Comparison of ENCODE assay signal across 29 cellular contexts in genomic region chr16:61998460-61998859, GRCh38. TPM values are rescaled to one million over a fixed set of nuclear protein-coding genes. Genes with fewer than 3 reads are reported as not detected.
DNase-seq lines count a peak whose midpoint lies in the region; ATAC-seq, FAIRE-seq and TF ChIP-seq lines count a peak whose summit lies in the region.
"Had no signal": no experiment of that assay in that cellular context is flagged by ENCODE, and none has a peak within 500 bp of the region (broad histone marks: within the 10 kb centered on the region; RNA-seq: fewer than 3 reads in every experiment).

No MANE protein-coding gene starts in this region.

- no peaks in the 10 kb centered on the region for H3K79me2 ChIP-seq in HepG2 (ENCODE audit: insufficient read depth, low read length)

- TF ChIP-seq EP300 in HepG2 (IDR thresholded peaks at IDR 0.05; ENCODE audit: low read depth in 2 of 2, low read length in 2 of 2) (no peak), HepG2 (CRISPR knock-in tag; IDR thresholded peaks at IDR 0.05; ENCODE audit: borderline replicate concordance) (no peak)

- no peak for TF ChIP-seq CTCF in HepG2 (CRISPR knock-in tag; IDR thresholded peaks at IDR 0.05)
- TF ChIP-seq CTCF in right lobe of liver (IDR thresholded peaks at IDR 0.05), result no peak

- DNase-seq in DMS53 (lab: John Stamatoyannopoulos, UW), result peak; percentile 8
- DNase-seq in DMS53 treated with DMSO at 0.1 percent for 48 hours (lab: John Stamatoyannopoulos, UW; ENCODE audit: unreplicated experiment), result no peak
- DNase-seq in HepG2 (ENCODE audit: low spot score), result no peak
- DNase-seq in right lobe of liver, result no peak
- DNase-seq in NCI-H69 (lab: John Stamatoyannopoulos, UW), result peak; percentile 53
- no peak for DNase-seq in HT-29 (ENCODE audit: low spot score)
- no peak for DNase-seq in middle frontal gyrus (ENCODE audit: extremely low spot score, low spot score)
- DNase-seq: ACHN; BE2C; C1 segment of cervical spinal cord; CD4-positive, alpha-beta memory T cell; CD4-positive, CD25-positive, alpha-beta regulatory T cell; CD8-positive, alpha-beta memory T cell; COR-L47; DMS 273 treated with DMSO at 0.1 percent for 48 hours; DMS153; DMS79; DND-41; EL; GDM1 had no signal

- H3K4me2 ChIP-seq in HepG2 (ENCODE audit: low read depth, low read length), result no peak overlapping the region
- H3K4me2 ChIP-seq: BLaER1 had no signal

- BruUV-seq in HepG2 (replicated peaks; lab: Mats Ljungman, UMichigan), result no TSS peak

- POLR2A ChIA-PET in HepG2 (lab: Yijun Ruan, JAX), result no interaction called here

- H4K20me1 ChIP-seq in HepG2 (ENCODE audit: insufficient read depth, low read length), result no peaks in the 10 kb centered on the region
- H4K20me1 ChIP-seq: BLaER1 had no signal

- ATAC-seq in HepG2 (no peak), right lobe of liver (no peak)
- ATAC-seq: GM12878 had no signal

- intact Hi-C loops in HepG2 (cut with micrococcal nuclease; ENCODE audit: unreplicated experiment), result no loop called here
- intact Hi-C loops in right lobe of liver (cut with DNase I), result no loop called here

- no peak overlapping the region for H3K9ac ChIP-seq in HepG2 (ENCODE audit: insufficient read depth, low read depth, low read length)
- H3K9ac ChIP-seq: BLaER1 had no signal

- H3K4me3 ChIP-seq in HepG2 (replicated peaks in 1 of 3; ENCODE audit: insufficient read depth in 1 of 3, low read depth in 2 of 3, low read length in 3 of 3), result no peak overlapping the region
- no peak overlapping the region for H3K4me3 ChIP-seq in right lobe of liver
- H3K4me3 ChIP-seq: BLaER1, GM12878 had no signal

- CTCF ChIA-PET in HepG2 (lab: Yijun Ruan, JAX; ENCODE audit: low intra/inter-chr PET ratio, low total read pairs), result no interaction called here

- H3K9me3 ChIP-seq in HepG2 (ENCODE audit: low read length), result no peaks in the 10 kb centered on the region
- no peaks in the 10 kb centered on the region for H3K9me3 ChIP-seq in right lobe of liver
- H3K9me3 ChIP-seq: BE2C, BLaER1 had no signal

- H3K27ac ChIP-seq in HepG2 (ENCODE audit: extremely low read length, insufficient read depth, low read length) (no peak overlapping the region), right lobe of liver (no peak overlapping the region)
- H3K27ac ChIP-seq: 22Rv1, BLaER1 had no signal

- no peak for FAIRE-seq in HepG2 (lab: Jason Lieb, UNC)
- FAIRE-seq: GM12878, GM12892, GM18507 had no signal

- WGBS in HepG2 (ENCODE audit: low lambda C conversion rate), result 0% methylated on average over 2 of the region's 2 CpGs
- 37% methylated on average over 2 of the region's 2 CpGs for WGBS in right lobe of liver (ENCODE audit: insufficient coverage, low coverage, low lambda C conversion rate, missing lambda C conversion rate)

- no peaks in the 10 kb centered on the region; a peak in 1 of 5 replicates for H3K36me3 ChIP-seq in HepG2 (replicated peaks in 1 of 2; ENCODE audit: control insufficient read depth in 1 of 2, insufficient read depth in 2 of 2, low read length in 2 of 2)
- H3K36me3 ChIP-seq in right lobe of liver, result no peaks in the 10 kb centered on the region
- H3K36me3 ChIP-seq: BE2C, BLaER1 had no signal

- H3K4me1 ChIP-seq in HepG2 (ENCODE audit: insufficient read depth, low read length) (no peaks in the 10 kb centered on the region), right lobe of liver (no peaks in the 10 kb centered on the region)
- H3K4me1 ChIP-seq: BE2C, BLaER1 had no signal

- no peak for TF ChIP-seq RAD21 in HepG2 (CRISPR knock-in tag; IDR thresholded peaks at IDR 0.05)

- no peak overlapping the region for H2AFZ ChIP-seq in HepG2 (ENCODE audit: low read length)

- no peak for TF ChIP-seq POLR2A in HepG2 (IDR thresholded peaks at IDR 0.05; ENCODE audit: insufficient read depth in 1 of 2, low read depth in 2 of 2, low read length in 2 of 2)
- no peak for TF ChIP-seq POLR2A in right lobe of liver (IDR thresholded peaks at IDR 0.05)

- H3K27me3 ChIP-seq in HepG2 (ENCODE audit: control insufficient read depth in 1 of 2, insufficient read depth in 2 of 2, low read length in 2 of 2), result no peaks in the 10 kb centered on the region
- H3K27me3 ChIP-seq in right lobe of liver, result no peaks in the 10 kb centered on the region
- H3K27me3 ChIP-seq: BE2C, BLaER1 had no signal

- in situ Hi-C loops in HepG2 (cut with HindIII; ENCODE audit: extremely low pct_ligation_motif_present, low pct_unique_long_range_greater_than_20kb), result no loop called here

TF ChIP-seq in HepG2, 621 proteins besides CTCF, POLR2A, EP300 and RAD21:
- TF ChIP-seq ZKSCAN5 (CRISPR knock-in tag; IDR thresholded peaks at IDR 0.05), result no peak
- peak; percentile 63; the same call in 1 of the 2 replicates for TF ChIP-seq NFE2L2 (IDR thresholded peaks at IDR 0.05; ENCODE audit: low read length)

RNA-seq across cellular contexts. Expression of gene CDH8, which starts 37.8 kb away (rescaled TPM):
- total RNA-seq in HepG2 (2016; rRNA removed; fragmentation: Illumina TruSeq; extraction: Trizol), result not detected in 2 replicates
- not detected in 2 replicates for total RNA-seq in HepG2 (2016; cell fraction: cytosol; rRNA removed; fragmentation: Illumina TruSeq; extraction: Trizol; ENCODE audit: low read depth)
- not detected in 2 replicates for total RNA-seq in HepG2 (2016; cell fraction: insoluble cytoplasmic fraction; rRNA removed; fragmentation: Illumina TruSeq; extraction: Trizol)
- total RNA-seq in HepG2 (2016; cell fraction: membrane; rRNA removed; fragmentation: Illumina TruSeq; extraction: Trizol), result not detected in 2 replicates
- total RNA-seq in HepG2 (2016; cell fraction: nucleus; rRNA removed; fragmentation: Illumina TruSeq; extraction: Trizol), result not detected in 2 replicates
- 0.16 TPM in 1 of 2 replicates, not detected in the other for polyA plus RNA-seq in HepG2 (2011; rRNA removed)
- not detected in 2 replicates for polyA plus RNA-seq in HepG2 (2011; cell fraction: cytosol; rRNA removed)
- 0.50 TPM in 1 of 2 replicates, not detected in the other for polyA plus RNA-seq in HepG2 (2011; cell fraction: nucleus; rRNA removed)
- not detected in 2 replicates for polyA plus RNA-seq in HepG2 (2012)
- polyA plus RNA-seq in HepG2 (2016; cell fraction: cytosol; fragmentation: Illumina TruSeq; extraction: Trizol; ENCODE audit: low read depth), result not detected in 2 replicates
- not detected in 2 replicates for polyA plus RNA-seq in HepG2 (2016; cell fraction: insoluble cytoplasmic fraction; fragmentation: Illumina TruSeq; extraction: Trizol; ENCODE audit: low read depth)
- polyA plus RNA-seq in HepG2 (2016; cell fraction: membrane; fragmentation: Illumina TruSeq; extraction: Trizol; ENCODE audit: low read depth), result not detected in 2 replicates
- polyA plus RNA-seq in HepG2 (2016; cell fraction: nucleus; fragmentation: Illumina TruSeq; extraction: Trizol; ENCODE audit: insufficient read depth, low read depth), result not detected in 2 replicates
- polyA minus RNA-seq in HepG2 (2011; rRNA and poly(A)+ RNA removed; ENCODE audit: low replicate concordance), result 0.44 TPM in 1 of 2 replicates, not detected in the other
- polyA minus RNA-seq in HepG2 (2011; cell fraction: cytosol; rRNA and poly(A)+ RNA removed), result not detected in 2 replicates
- polyA minus RNA-seq in HepG2 (2011; cell fraction: nucleus; rRNA and poly(A)+ RNA removed), result not detected in 2 replicates
- total RNA-seq in right lobe of liver, result not detected
- not detected in 2 replicates for total RNA-seq in HT-29 (2014; rRNA removed; shearing (Covaris generic))
- total RNA-seq: CD4-positive, alpha-beta memory T cell; CD4-positive, CD25-positive, alpha-beta regulatory T cell; CD8-positive, alpha-beta memory T cell; Daoy; G401 had no signal
- polyA plus RNA-seq: AG04450; CD14-positive monocyte; CD4-positive, alpha-beta memory T cell; CD4-positive, CD25-positive, alpha-beta regulatory T cell; CD8-positive, alpha-beta memory T cell had no signal

Comparison
In these comparisons a context has a peak if more than half of its experiments do, and no peak if none do; other contexts are left out.
1. DNase-seq: peak in DMS53 (single experiment) and NCI-H69 (single experiment); none in DMS53 treated with DMSO at 0.1 percent for 48 hours (single experiment), HepG2 (single experiment), right lobe of liver (0 of 3), HT-29 (single experiment) and middle frontal gyrus (single experiment).